ENCODE assay signal across 14 cellular contexts in genomic region chr17:74078363-74078762, GRCh38.
"Had no signal": no experiment of that assay in that cellular context is flagged by ENCODE, and none has a peak within 500 bp of the region (broad histone marks: within the 10 kb centered on the region; RNA-seq: fewer than 3 reads in every experiment).

No MANE protein-coding gene starts in this region.

- ATAC-seq: left colon, left ventricle myocardium superior had no signal

- H3K4me3 ChIP-seq: hepatocyte, lung, suprapubic skin, thyroid gland had no signal

- H3K4me1 ChIP-seq: suprapubic skin, thyroid gland had no signal

- H3K27me3 ChIP-seq: hepatocyte, thyroid gland had no signal

- H3K9me3 ChIP-seq: neutrophil, thyroid gland had no signal

- H3K4me2 ChIP-seq: hepatocyte had no signal

- H2AFZ ChIP-seq: hepatocyte had no signal

- DNase-seq: foreskin melanocyte; head of caudate nucleus; left colon; left ventricle myocardium superior; mesendoderm; naive B cell; small intestine; stimulated activated CD4-positive, alpha-beta T cell treated with anti-CD3 and anti-CD28 coated beads, Interleukin-12 subunit alpha, Interleukin-12 subunit beta, amount 100 ng/mL, for 4 hours; stimulated activated naive CD4-positive, alpha-beta T cell treated with Interleukin-2 at 50 U/mL for 16 hours; thyroid gland had no signal

- H3K27ac ChIP-seq: hepatocyte, neutrophil, suprapubic skin, thyroid gland had no signal

- H3K79me2 ChIP-seq: hepatocyte had no signal

- H3K36me3 ChIP-seq: neutrophil, suprapubic skin, thyroid gland had no signal
